In the genomic region with DNA sequence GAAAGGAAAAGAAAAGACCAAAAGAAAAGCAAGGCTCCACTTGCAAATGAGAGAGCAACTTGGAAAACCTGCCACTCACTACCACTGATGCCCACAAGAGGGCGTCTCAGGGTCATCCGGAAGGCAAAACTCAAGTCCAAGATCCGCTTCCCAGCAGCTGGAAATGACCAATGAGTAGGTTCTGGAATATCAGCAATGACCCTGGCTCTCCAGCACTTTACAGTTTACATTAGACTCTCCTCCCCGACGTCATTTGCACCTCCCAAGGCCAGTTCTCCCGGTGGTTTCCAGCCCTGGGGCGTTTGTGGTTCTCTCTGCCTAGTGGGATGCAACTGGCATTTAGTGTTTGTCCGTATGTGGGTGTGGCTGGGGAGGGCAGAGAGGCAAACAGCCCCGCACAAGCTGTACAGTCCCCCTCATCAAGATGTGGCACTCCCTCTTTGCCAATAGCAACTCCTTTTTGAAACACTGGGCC, we compare ENCODE assay signal across 8 cellular contexts.
A peak's percentile ranks its signal among the peaks of the same experiment; 100 is the strongest.
DNase-seq lines count a peak whose midpoint lies in the region; ATAC-seq and TF ChIP-seq lines count a peak whose summit lies in the region.

No MANE protein-coding gene starts in this region.

- H3K27ac Mint-ChIP-seq in immature natural killer cell: no peak overlapping the region

- no peak overlapping the region for H3K4me3 Mint-ChIP-seq in immature natural killer cell

- peak; percentile 64 for ATAC-seq in SK-N-SH treated with all-trans-retinoic acid at 6 μM for 48 hours

- H3K9me3 Mint-ChIP-seq in immature natural killer cell: no peaks in the 10 kb centered on the region

- H3K27ac ChIP-seq in breast epithelium: no peak overlapping the region

- H3K4me1 ChIP-seq in breast epithelium: no peaks in the 10 kb centered on the region

- H3K4me3 ChIP-seq in breast epithelium: no peak overlapping the region

- peak; percentile 72 to 82 (median 77) for TF ChIP-seq CTCF in breast epithelium (IDR thresholded peaks at IDR 0.05)

- intact Hi-C loops in breast epithelium (cut with DNase I; ENCODE audit: low total_unique reads): no loop called here

- DNase-seq in EL (peak; percentile 90), LoVo (ENCODE audit: low spot score) (peak; percentile 66), breast epithelium (ENCODE audit: low spot score in 2 of 2) (peak; percentile 34 to 76), immature natural killer cell (peak; percentile 33 to 46 (median 44)), smooth muscle cell of the brain vasculature (ENCODE audit: low read depth, low spot score) (peak; percentile 72), GOT3 (lab: John Stamatoyannopoulos, UW) (no peak), cerebellar nuclear complex (lab: John Stamatoyannopoulos, UW) (no peak)

- H3K4me1 Mint-ChIP-seq in immature natural killer cell: peaks cover 41 to 44% of the 10 kb centered on the region in 2 donors

- peaks cover 3 to 9% (median 8%) of the 10 kb centered on the region in 3 donors for H3K27me3 Mint-ChIP-seq in immature natural killer cell (ENCODE audit: low read depth in 3 of 3)

- no peaks in the 10 kb centered on the region for H3K9me3 ChIP-seq in breast epithelium

- H3K27me3 ChIP-seq in breast epithelium: no peaks in the 10 kb centered on the region

- no peak for TF ChIP-seq POLR2A in breast epithelium (IDR thresholded peaks at IDR 0.05)

- no peaks in the 10 kb centered on the region for H3K36me3 ChIP-seq in breast epithelium

- H3K36me3 Mint-ChIP-seq in immature natural killer cell: peaks cover 0 to 2% (median 0%) of the 10 kb centered on the region in 3 donors

TF ChIP-seq in SK-N-SH treated with all-trans-retinoic acid at 6 μM for 48 hours, 23 proteins besides CTCF, POLR2A, EP300 and RAD21:
- TF ChIP-seq SNAI2 (CRISPR knock-in tag; IDR thresholded peaks at IDR 0.05) (no peak), ARNTL (CRISPR knock-in tag; IDR thresholded peaks at IDR 0.05; ENCODE audit: borderline replicate concordance, low read depth) (no peak), ZNF70 (CRISPR knock-in tag; IDR thresholded peaks at IDR 0.05) (no peak)

Comparison
In these comparisons a context has a peak if more than half of its experiments do, and no peak if none do; other contexts are left out.
1. DNase-seq: peak in EL (single experiment), LoVo (single experiment), breast epithelium (2 of 2), immature natural killer cell (3 of 3) and smooth muscle cell of the brain vasculature (single experiment); none in GOT3 (single experiment) and cerebellar nuclear complex (0 of 2).